1 cellular context compared by ENCODE assay signal in the genomic region with DNA sequence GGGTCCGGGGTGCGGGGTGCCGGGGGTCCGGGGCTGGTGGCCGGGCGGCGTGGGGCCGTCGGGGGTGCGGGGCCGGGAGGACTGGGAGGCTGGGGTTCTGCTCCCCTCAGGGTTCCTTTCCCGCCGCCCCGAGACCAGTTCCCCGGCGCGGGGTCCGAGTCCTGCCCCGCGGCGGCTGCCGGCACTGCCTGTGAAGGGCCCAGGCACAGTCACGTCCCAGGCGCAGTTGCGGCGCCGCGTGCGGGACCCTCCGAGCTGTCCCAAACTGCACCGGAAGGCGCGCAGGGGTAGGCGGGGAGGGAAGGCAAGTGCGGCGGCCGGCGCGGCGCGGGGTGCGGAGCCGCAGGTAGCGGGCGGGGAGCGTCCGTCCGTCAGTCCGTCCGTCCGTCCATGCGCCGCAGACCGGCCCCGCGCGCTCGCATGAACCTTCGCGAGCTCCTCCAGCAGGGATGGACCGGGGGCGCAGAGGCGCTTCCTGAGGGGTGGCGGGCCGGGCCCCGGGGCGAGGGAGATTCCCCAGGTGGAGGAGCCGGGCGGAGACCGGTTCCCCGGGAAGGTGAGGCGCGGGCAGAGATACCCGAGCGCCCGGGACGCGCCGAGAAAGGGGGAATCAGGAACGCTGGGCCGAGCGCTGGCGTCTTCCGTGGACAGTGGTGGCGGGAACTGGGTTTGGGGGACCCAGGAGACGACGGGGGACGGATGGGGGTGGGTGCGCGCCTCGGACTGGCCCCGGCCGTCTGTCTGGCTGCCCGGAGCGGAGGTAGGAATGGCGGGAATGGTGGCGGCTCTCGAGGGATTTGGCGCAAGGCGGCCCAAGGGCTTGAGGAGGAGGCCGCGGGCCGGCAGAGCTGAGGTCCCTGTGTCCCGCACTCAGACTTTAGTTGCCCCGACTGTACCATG.
TF ChIP-seq lines count a peak whose summit lies in the region.

No MANE protein-coding gene starts in this region.

TF ChIP-seq in WTC11, 78 proteins besides CTCF, POLR2A, EP300 and RAD21 (continued from another document and continues in another):
- TF ChIP-seq, protein P1, sequence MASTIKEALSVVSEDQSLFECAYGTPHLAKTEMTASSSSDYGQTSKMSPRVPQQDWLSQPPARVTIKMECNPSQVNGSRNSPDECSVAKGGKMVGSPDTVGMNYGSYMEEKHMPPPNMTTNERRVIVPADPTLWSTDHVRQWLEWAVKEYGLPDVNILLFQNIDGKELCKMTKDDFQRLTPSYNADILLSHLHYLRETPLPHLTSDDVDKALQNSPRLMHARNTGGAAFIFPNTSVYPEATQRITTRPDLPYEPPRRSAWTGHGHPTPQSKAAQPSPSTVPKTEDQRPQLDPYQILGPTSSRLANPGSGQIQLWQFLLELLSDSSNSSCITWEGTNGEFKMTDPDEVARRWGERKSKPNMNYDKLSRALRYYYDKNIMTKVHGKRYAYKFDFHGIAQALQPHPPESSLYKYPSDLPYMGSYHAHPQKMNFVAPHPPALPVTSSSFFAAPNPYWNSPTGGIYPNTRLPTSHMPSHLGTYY (CRISPR knock-in tag; IDR thresholded peaks at IDR 0.05) = no peak
- TF ChIP-seq, protein P2, sequence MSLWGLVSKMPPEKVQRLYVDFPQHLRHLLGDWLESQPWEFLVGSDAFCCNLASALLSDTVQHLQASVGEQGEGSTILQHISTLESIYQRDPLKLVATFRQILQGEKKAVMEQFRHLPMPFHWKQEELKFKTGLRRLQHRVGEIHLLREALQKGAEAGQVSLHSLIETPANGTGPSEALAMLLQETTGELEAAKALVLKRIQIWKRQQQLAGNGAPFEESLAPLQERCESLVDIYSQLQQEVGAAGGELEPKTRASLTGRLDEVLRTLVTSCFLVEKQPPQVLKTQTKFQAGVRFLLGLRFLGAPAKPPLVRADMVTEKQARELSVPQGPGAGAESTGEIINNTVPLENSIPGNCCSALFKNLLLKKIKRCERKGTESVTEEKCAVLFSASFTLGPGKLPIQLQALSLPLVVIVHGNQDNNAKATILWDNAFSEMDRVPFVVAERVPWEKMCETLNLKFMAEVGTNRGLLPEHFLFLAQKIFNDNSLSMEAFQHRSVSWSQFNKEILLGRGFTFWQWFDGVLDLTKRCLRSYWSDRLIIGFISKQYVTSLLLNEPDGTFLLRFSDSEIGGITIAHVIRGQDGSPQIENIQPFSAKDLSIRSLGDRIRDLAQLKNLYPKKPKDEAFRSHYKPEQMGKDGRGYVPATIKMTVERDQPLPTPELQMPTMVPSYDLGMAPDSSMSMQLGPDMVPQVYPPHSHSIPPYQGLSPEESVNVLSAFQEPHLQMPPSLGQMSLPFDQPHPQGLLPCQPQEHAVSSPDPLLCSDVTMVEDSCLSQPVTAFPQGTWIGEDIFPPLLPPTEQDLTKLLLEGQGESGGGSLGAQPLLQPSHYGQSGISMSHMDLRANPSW (CRISPR knock-in tag; conservative IDR thresholded peaks at IDR 0.05; ENCODE audit: low read depth) = no peak
- TF ChIP-seq, protein P3, sequence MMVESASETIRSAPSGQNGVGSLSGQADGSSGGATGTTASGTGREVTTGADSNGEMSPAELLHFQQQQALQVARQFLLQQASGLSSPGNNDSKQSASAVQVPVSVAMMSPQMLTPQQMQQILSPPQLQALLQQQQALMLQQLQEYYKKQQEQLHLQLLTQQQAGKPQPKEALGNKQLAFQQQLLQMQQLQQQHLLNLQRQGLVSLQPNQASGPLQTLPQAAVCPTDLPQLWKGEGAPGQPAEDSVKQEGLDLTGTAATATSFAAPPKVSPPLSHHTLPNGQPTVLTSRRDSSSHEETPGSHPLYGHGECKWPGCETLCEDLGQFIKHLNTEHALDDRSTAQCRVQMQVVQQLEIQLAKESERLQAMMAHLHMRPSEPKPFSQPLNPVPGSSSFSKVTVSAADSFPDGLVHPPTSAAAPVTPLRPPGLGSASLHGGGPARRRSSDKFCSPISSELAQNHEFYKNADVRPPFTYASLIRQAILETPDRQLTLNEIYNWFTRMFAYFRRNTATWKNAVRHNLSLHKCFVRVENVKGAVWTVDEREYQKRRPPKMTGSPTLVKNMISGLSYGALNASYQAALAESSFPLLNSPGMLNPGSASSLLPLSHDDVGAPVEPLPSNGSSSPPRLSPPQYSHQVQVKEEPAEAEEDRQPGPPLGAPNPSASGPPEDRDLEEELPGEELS (CRISPR knock-in tag; IDR thresholded peaks at IDR 0.05) = no peak
- TF ChIP-seq, protein P4, sequence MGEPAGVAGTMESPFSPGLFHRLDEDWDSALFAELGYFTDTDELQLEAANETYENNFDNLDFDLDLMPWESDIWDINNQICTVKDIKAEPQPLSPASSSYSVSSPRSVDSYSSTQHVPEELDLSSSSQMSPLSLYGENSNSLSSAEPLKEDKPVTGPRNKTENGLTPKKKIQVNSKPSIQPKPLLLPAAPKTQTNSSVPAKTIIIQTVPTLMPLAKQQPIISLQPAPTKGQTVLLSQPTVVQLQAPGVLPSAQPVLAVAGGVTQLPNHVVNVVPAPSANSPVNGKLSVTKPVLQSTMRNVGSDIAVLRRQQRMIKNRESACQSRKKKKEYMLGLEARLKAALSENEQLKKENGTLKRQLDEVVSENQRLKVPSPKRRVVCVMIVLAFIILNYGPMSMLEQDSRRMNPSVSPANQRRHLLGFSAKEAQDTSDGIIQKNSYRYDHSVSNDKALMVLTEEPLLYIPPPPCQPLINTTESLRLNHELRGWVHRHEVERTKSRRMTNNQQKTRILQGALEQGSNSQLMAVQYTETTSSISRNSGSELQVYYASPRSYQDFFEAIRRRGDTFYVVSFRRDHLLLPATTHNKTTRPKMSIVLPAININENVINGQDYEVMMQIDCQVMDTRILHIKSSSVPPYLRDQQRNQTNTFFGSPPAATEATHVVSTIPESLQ (CRISPR knock-in tag; IDR thresholded peaks at IDR 0.05) = no peak
- TF ChIP-seq ZNF671 (CRISPR knock-in tag; IDR thresholded peaks at IDR 0.05) (no peak), ZNF416 (CRISPR knock-in tag; IDR thresholded peaks at IDR 0.05) (no peak), CREM (CRISPR knock-in tag; IDR thresholded peaks at IDR 0.05) (no peak), TP53 (CRISPR knock-in tag; IDR thresholded peaks at IDR 0.05) (no peak), NFE2L1 (CRISPR knock-in tag; IDR thresholded peaks at IDR 0.05) (no peak), ZNF138 (CRISPR knock-in tag; conservative IDR thresholded peaks at IDR 0.05) (no peak), IRF2 (CRISPR knock-in tag; IDR thresholded peaks at IDR 0.05; ENCODE audit: borderline replicate concordance, low read depth) (no peak), ZBTB21 (CRISPR knock-in tag; IDR thresholded peaks at IDR 0.05; ENCODE audit: borderline replicate concordance) (no peak), NFATC4 (CRISPR knock-in tag; IDR thresholded peaks at IDR 0.05) (no peak), OVOL2 (CRISPR knock-in tag; IDR thresholded peaks at IDR 0.05; ENCODE audit: borderline replicate concordance) (no peak), JUN (CRISPR knock-in tag; IDR thresholded peaks at IDR 0.05) (no peak), TEAD1 (CRISPR knock-in tag; IDR thresholded peaks at IDR 0.05) (no peak)
- TF ChIP-seq, protein P5, sequence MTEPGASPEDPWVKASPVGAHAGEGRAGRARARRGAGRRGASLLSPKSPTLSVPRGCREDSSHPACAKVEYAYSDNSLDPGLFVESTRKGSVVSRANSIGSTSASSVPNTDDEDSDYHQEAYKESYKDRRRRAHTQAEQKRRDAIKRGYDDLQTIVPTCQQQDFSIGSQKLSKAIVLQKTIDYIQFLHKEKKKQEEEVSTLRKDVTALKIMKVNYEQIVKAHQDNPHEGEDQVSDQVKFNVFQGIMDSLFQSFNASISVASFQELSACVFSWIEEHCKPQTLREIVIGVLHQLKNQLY (CRISPR knock-in tag; IDR thresholded peaks at IDR 0.05) = no peak
- TF ChIP-seq, protein P6, sequence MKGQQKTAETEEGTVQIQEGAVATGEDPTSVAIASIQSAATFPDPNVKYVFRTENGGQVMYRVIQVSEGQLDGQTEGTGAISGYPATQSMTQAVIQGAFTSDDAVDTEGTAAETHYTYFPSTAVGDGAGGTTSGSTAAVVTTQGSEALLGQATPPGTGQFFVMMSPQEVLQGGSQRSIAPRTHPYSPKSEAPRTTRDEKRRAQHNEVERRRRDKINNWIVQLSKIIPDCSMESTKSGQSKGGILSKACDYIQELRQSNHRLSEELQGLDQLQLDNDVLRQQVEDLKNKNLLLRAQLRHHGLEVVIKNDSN (CRISPR knock-in tag; IDR thresholded peaks at IDR 0.05) = no peak
- TF ChIP-seq, protein P7, sequence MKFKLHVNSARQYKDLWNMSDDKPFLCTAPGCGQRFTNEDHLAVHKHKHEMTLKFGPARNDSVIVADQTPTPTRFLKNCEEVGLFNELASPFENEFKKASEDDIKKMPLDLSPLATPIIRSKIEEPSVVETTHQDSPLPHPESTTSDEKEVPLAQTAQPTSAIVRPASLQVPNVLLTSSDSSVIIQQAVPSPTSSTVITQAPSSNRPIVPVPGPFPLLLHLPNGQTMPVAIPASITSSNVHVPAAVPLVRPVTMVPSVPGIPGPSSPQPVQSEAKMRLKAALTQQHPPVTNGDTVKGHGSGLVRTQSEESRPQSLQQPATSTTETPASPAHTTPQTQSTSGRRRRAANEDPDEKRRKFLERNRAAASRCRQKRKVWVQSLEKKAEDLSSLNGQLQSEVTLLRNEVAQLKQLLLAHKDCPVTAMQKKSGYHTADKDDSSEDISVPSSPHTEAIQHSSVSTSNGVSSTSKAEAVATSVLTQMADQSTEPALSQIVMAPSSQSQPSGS (CRISPR knock-in tag; IDR thresholded peaks at IDR 0.05; ENCODE audit: borderline replicate concordance, low read depth) = no peak
- TF ChIP-seq, protein P8, sequence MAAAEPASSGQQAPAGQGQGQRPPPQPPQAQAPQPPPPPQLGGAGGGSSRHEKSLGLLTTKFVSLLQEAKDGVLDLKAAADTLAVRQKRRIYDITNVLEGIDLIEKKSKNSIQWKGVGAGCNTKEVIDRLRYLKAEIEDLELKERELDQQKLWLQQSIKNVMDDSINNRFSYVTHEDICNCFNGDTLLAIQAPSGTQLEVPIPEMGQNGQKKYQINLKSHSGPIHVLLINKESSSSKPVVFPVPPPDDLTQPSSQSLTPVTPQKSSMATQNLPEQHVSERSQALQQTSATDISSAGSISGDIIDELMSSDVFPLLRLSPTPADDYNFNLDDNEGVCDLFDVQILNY (CRISPR knock-in tag; IDR thresholded peaks at IDR 0.05) = no peak; the same call in 1 of the 2 replicates
- TF ChIP-seq, protein P9, sequence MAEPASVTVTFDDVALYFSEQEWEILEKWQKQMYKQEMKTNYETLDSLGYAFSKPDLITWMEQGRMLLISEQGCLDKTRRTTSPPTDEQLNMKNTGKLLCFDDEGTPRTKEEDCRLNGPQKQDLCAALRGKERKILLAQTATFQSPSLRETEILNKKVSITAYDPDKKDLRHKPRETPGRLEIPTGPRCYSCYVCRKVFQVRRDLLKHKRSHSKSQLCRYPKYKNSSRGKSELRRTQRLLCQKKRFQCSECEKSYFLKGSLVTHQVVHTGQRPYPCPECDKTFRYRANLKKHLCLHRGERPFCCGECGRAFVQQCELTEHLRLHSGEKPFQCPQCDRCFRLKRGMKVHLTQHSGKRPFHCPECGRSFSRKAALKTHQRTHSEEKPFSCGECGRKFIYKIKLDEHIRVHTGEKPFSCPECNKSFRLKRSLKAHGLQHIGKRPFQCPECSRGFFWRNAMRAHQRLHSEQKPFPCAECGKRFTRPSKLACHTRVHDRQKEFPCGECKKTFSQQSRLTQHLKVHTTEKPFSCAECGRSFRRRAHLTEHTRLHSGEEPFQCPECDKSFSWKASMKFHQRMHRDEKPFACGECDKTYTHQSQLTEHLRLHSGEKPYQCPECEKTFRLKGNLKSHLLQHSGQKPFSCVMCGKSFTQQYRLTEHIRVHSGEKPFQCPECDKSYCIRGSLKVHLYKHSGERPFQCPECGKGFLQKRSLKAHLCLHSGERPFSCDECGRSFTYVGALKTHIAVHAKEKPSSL (CRISPR knock-in tag; conservative IDR thresholded peaks at IDR 0.05) = no peak
- TF ChIP-seq, protein P10, sequence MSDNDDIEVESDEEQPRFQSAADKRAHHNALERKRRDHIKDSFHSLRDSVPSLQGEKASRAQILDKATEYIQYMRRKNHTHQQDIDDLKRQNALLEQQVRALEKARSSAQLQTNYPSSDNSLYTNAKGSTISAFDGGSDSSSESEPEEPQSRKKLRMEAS (CRISPR knock-in tag; IDR thresholded peaks at IDR 0.05) = peak; percentile 77
- TF ChIP-seq, protein P11, sequence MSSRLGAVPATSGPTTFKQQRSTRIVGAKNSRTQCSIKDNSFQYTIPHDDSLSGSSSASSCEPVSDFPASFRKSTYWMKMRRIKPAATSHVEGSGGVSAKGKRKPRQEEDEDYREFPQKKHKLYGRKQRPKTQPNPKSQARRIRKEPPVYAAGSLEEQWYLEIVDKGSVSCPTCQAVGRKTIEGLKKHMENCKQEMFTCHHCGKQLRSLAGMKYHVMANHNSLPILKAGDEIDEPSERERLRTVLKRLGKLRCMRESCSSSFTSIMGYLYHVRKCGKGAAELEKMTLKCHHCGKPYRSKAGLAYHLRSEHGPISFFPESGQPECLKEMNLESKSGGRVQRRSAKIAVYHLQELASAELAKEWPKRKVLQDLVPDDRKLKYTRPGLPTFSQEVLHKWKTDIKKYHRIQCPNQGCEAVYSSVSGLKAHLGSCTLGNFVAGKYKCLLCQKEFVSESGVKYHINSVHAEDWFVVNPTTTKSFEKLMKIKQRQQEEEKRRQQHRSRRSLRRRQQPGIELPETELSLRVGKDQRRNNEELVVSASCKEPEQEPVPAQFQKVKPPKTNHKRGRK (CRISPR knock-in tag; IDR thresholded peaks at IDR 0.05; ENCODE audit: borderline replicate concordance) = no peak
- TF ChIP-seq, protein P12, sequence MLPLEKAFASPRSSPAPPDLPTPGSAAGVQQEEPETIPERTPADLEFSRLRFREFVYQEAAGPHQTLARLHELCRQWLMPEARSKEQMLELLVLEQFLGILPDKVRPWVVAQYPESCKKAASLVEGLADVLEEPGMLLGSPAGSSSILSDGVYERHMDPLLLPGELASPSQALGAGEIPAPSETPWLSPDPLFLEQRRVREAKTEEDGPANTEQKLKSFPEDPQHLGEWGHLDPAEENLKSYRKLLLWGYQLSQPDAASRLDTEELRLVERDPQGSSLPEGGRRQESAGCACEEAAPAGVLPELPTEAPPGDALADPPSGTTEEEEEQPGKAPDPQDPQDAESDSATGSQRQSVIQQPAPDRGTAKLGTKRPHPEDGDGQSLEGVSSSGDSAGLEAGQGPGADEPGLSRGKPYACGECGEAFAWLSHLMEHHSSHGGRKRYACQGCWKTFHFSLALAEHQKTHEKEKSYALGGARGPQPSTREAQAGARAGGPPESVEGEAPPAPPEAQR (CRISPR knock-in tag; IDR thresholded peaks at IDR 0.05) = no peak
- TF ChIP-seq, protein P13, sequence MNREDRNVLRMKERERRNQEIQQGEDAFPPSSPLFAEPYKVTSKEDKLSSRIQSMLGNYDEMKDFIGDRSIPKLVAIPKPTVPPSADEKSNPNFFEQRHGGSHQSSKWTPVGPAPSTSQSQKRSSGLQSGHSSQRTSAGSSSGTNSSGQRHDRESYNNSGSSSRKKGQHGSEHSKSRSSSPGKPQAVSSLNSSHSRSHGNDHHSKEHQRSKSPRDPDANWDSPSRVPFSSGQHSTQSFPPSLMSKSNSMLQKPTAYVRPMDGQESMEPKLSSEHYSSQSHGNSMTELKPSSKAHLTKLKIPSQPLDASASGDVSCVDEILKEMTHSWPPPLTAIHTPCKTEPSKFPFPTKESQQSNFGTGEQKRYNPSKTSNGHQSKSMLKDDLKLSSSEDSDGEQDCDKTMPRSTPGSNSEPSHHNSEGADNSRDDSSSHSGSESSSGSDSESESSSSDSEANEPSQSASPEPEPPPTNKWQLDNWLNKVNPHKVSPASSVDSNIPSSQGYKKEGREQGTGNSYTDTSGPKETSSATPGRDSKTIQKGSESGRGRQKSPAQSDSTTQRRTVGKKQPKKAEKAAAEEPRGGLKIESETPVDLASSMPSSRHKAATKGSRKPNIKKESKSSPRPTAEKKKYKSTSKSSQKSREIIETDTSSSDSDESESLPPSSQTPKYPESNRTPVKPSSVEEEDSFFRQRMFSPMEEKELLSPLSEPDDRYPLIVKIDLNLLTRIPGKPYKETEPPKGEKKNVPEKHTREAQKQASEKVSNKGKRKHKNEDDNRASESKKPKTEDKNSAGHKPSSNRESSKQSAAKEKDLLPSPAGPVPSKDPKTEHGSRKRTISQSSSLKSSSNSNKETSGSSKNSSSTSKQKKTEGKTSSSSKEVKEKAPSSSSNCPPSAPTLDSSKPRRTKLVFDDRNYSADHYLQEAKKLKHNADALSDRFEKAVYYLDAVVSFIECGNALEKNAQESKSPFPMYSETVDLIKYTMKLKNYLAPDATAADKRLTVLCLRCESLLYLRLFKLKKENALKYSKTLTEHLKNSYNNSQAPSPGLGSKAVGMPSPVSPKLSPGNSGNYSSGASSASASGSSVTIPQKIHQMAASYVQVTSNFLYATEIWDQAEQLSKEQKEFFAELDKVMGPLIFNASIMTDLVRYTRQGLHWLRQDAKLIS (CRISPR knock-in tag; IDR thresholded peaks at IDR 0.05; ENCODE audit: borderline replicate concordance) = 0 out of 2 replicates have a peak, but pooled peaks have one; percentile 51
